21 cellular contexts compared by ENCODE assay signal in genomic region chr15:32642667-32643425, GRCh38. TPM values are rescaled to one million over a fixed set of nuclear protein-coding genes. Genes with fewer than 3 reads are reported as not detected.
DNase-seq lines count a peak whose midpoint lies in the region; ATAC-seq and TF ChIP-seq lines count a peak whose summit lies in the region.
"Had no signal": no experiment of that assay in that cellular context is flagged by ENCODE, and none has a peak within 500 bp of the region (broad histone marks: within the 10 kb centered on the region; RNA-seq: fewer than 3 reads in every experiment).

No MANE protein-coding gene starts in this region.

- H3K9ac ChIP-seq in HUES48 (ENCODE audit: low read depth, low read length): no peak overlapping the region

- H3K9me3 ChIP-seq in HUES48 (ENCODE audit: control insufficient read depth, insufficient read depth, low read length): no peaks in the 10 kb centered on the region
- H3K9me3 ChIP-seq in spleen: no peaks in the 10 kb centered on the region
- H3K9me3 ChIP-seq: esophagus squamous epithelium, heart left ventricle, ovary had no signal

- POLR2A ChIA-PET in WTC11 (lab: Charles Lee): interaction anchor here (0.7 kb wide), 1 partner anchor 676 kb away, joined by 4 read pairs; no protein-coding TSS in a partner anchor

- H3K27ac Mint-ChIP-seq in Calu3 (ENCODE audit: unreplicated experiment): no peak overlapping the region
- peak overlapping the region; percentile 91 for H3K27ac Mint-ChIP-seq in WTC11
- peak overlapping the region; percentile 11 for H3K27ac Mint-ChIP-seq in mesothelial cell of epicardium
- H3K27ac Mint-ChIP-seq: activated naive CD4-positive, alpha-beta T cell treated with anti-CD3 and anti-CD28 coated beads for 36 hours; dendritic cell treated with granulocyte-macrophage colony-stimulating factor and Interleukin-4, amounts not matched to agents 40 ng/mL and 50 ng/mL, for 4 days; T-helper 2 cell treated with Interferon-gamma antibody and Interleukin-4, amounts not matched to agents 5 μg/mL and 100 μg/mL, for 36 hours had no signal

- WGBS in spleen, 5 donors: 80 to 84% (median 82%) methylated on average over 5 of the region's 5 CpGs

- no peaks in the 10 kb centered on the region for H3K27me3 Mint-ChIP-seq in Calu3 (ENCODE audit: unreplicated experiment)
- no peaks in the 10 kb centered on the region for H3K27me3 Mint-ChIP-seq in WTC11 (ENCODE audit: low read depth)
- H3K27me3 Mint-ChIP-seq in mesothelial cell of epicardium (ENCODE audit: low read depth): no peaks in the 10 kb centered on the region

- no peak for TF ChIP-seq CTCF in Calu3 (IDR thresholded peaks at IDR 0.05; ENCODE audit: unreplicated experiment)
- TF ChIP-seq CTCF in WTC11 (IDR thresholded peaks at IDR 0.05): no peak
- no peak for TF ChIP-seq CTCF in mesothelial cell of epicardium (IDR thresholded peaks at IDR 0.05; ENCODE audit: unreplicated experiment)
- no peak for TF ChIP-seq CTCF in spleen (IDR thresholded peaks at IDR 0.05 in 8 of 11, conservative IDR thresholded peaks at IDR 0.05 in 3 of 11)

- no peak for TF ChIP-seq POLR2A in spleen (IDR thresholded peaks at IDR 0.05)

- ATAC-seq in WTC11 (no peak), HG03108 (IDR thresholded peaks at IDR 0.05; ENCODE audit: unreplicated experiment) (no peak)
- ATAC-seq: heart left ventricle had no signal

- H3K4me3 ChIP-seq in HUES48 (ENCODE audit: low read depth, low read length) (peak overlapping the region; percentile 2; the same call in 1 of the 2 replicates), spleen (no peak overlapping the region)
- H3K4me3 ChIP-seq: ovary had no signal

- H3K4me1 ChIP-seq in HUES48 (ENCODE audit: control insufficient read depth, insufficient read depth, low read length) (peaks cover 25% of the 10 kb centered on the region), spleen (no peaks in the 10 kb centered on the region)
- H3K4me1 ChIP-seq: heart left ventricle had no signal

- no peak for DNase-seq in Calu3
- no peak for DNase-seq in WTC11 (ENCODE audit: low spot score)
- no peak for DNase-seq in mesothelial cell of epicardium (ENCODE audit: low spot score in 2 of 2, unreplicated experiment in 2 of 2)
- DNase-seq in central memory CD4-positive, alpha-beta T cell: no peak
- no peak for DNase-seq in spleen
- DNase-seq: activated CD4-positive, alpha-beta T cell treated with anti-CD3 and anti-CD28 coated beads for 1 hour; activated CD8-positive, alpha-beta memory T cell treated with anti-CD3 and anti-CD28 coated beads, Interleukin-2, amount 50 U/mL, for 48 hours; activated naive CD4-positive, alpha-beta T cell treated with anti-CD3 and anti-CD28 coated beads for 36 hours; AML-193; esophagus squamous epithelium; heart left ventricle; kidney; midbrain; NCI-H2029; ovary; SIG-M5; stimulated activated CD4-positive, alpha-beta T cell treated with anti-CD3 and anti-CD28 coated beads, Interleukin-4, amount 100 ng/mL, for 1 hour had no signal

- intact Hi-C loops in Calu3 (cut with micrococcal nuclease; ENCODE audit: unreplicated experiment) (no loop called here), spleen (cut with DNase I; ENCODE audit: low total_unique reads) (no loop called here)

- H3K36me3 ChIP-seq in HUES48 (ENCODE audit: control insufficient read depth, insufficient read depth, low read length) (peaks cover 18% of the 10 kb centered on the region), spleen (peaks cover 0 to 27% (median 0%) of the 10 kb centered on the region in 6 donors)
- H3K36me3 ChIP-seq: esophagus squamous epithelium, ovary had no signal

- TSS peak; percentile 8 for BruUV-seq in Calu3 (replicated peaks; lab: Mats Ljungman, UMichigan)

- H3K4me3 Mint-ChIP-seq in Calu3 (ENCODE audit: low read depth, unreplicated experiment) (no peak overlapping the region), WTC11 (peak overlapping the region; percentile 89), mesothelial cell of epicardium (peak overlapping the region; percentile 27)
- H3K4me3 Mint-ChIP-seq: activated naive CD4-positive, alpha-beta T cell treated with anti-CD3 and anti-CD28 coated beads for 36 hours; dendritic cell treated with granulocyte-macrophage colony-stimulating factor and Interleukin-4, amounts not matched to agents 40 ng/mL and 50 ng/mL, for 4 days; T-helper 2 cell treated with Interferon-gamma antibody and Interleukin-4, amounts not matched to agents 5 μg/mL and 100 μg/mL, for 36 hours had no signal

- H3K4me1 Mint-ChIP-seq in Calu3 (ENCODE audit: low read depth, unreplicated experiment) (no peaks in the 10 kb centered on the region), WTC11 (peaks cover 40% of the 10 kb centered on the region), mesothelial cell of epicardium (peaks cover 45% of the 10 kb centered on the region)

- H3K27ac ChIP-seq in HUES48 (ENCODE audit: low read depth, low read length): peak overlapping the region; percentile 59
- no peak overlapping the region for H3K27ac ChIP-seq in spleen
- H3K27ac ChIP-seq: esophagus squamous epithelium, heart left ventricle, ovary had no signal

- CTCF ChIA-PET in Calu3 (lab: Charles Lee) (no interaction called here), WTC11 (lab: Charles Lee) (interaction anchor here (0.6 to 1.3 kb wide), 3 partner anchors 8 to 962 kb away, joined by 3 to 7 read pairs (median 5); no protein-coding TSS in a partner anchor)

- H3K27me3 ChIP-seq in HUES48 (ENCODE audit: control insufficient read depth, insufficient read depth, low read length) (no peaks in the 10 kb centered on the region), spleen (replicated peaks in 1 of 7) (peaks cover 0 to 13% (median 0%) of the 10 kb centered on the region in 7 donors)
- H3K27me3 ChIP-seq: ovary had no signal

- peaks cover 4% of the 10 kb centered on the region for H3K36me3 Mint-ChIP-seq in Calu3 (ENCODE audit: insufficient read depth, unreplicated experiment)
- peaks cover 12% of the 10 kb centered on the region; the same call in 1 of the 2 replicates for H3K36me3 Mint-ChIP-seq in WTC11
- no peaks in the 10 kb centered on the region for H3K36me3 Mint-ChIP-seq in mesothelial cell of epicardium

- no peaks in the 10 kb centered on the region for H3K9me3 Mint-ChIP-seq in Calu3 (ENCODE audit: low read depth, unreplicated experiment)
- no peaks in the 10 kb centered on the region for H3K9me3 Mint-ChIP-seq in WTC11
- no peaks in the 10 kb centered on the region for H3K9me3 Mint-ChIP-seq in mesothelial cell of epicardium
- H3K9me3 Mint-ChIP-seq: activated naive CD4-positive, alpha-beta T cell treated with anti-CD3 and anti-CD28 coated beads for 36 hours; dendritic cell treated with granulocyte-macrophage colony-stimulating factor and Interleukin-4, amounts not matched to agents 40 ng/mL and 50 ng/mL, for 4 days; T-helper 2 cell treated with Interferon-gamma antibody and Interleukin-4, amounts not matched to agents 5 μg/mL and 100 μg/mL, for 36 hours had no signal

TF ChIP-seq in WTC11, 78 proteins besides CTCF, POLR2A, EP300 and RAD21:
- no peak for TF ChIP-seq ZMAT4 (CRISPR knock-in tag; IDR thresholded peaks at IDR 0.05)
- no peak for TF ChIP-seq NR1H2 (CRISPR knock-in tag; IDR thresholded peaks at IDR 0.05)
- TF ChIP-seq JAZF1 (CRISPR knock-in tag; IDR thresholded peaks at IDR 0.05): no peak
- TF ChIP-seq PREB (CRISPR knock-in tag; IDR thresholded peaks at IDR 0.05; ENCODE audit: borderline replicate concordance): no peak
- no peak for TF ChIP-seq NFE2L1 (CRISPR knock-in tag; IDR thresholded peaks at IDR 0.05)
- TF ChIP-seq CREB1 (CRISPR knock-in tag; IDR thresholded peaks at IDR 0.05): no peak
- no peak for TF ChIP-seq ZNF263 (CRISPR knock-in tag; IDR thresholded peaks at IDR 0.05; ENCODE audit: low read depth)

RNA-seq across cellular contexts. Expression of gene SCG5, which starts 1.3 kb away (rescaled TPM):
- total RNA-seq in Calu3 (2022): 1.9 TPM in 1 of 2 replicates, not detected in the other
- 14.2 to 28.7 TPM (median 27.2 TPM) in 3 replicates for total RNA-seq in WTC11 (2021)
- total RNA-seq in mesothelial cell of epicardium: 53.7 to 55.4 TPM (median 54.2 TPM) in 3 replicates
- 1 to 10 TPM in 1 of 7 donors, under 1 TPM in 1, not detected in 5; 0.54 to 1.2 TPM for total RNA-seq in spleen
- 1 to 10 TPM in 2 of 3 donors, under 1 TPM in 1; 0.74 to 2.4 (median 1.2) TPM for polyA plus RNA-seq in spleen

RNA-seq across cellular contexts. Expression of gene ARHGAP11A, which starts 27.5 kb away (rescaled TPM):
- 28.7 and 32.8 TPM in 2 replicates for total RNA-seq in Calu3 (2022)
- 76.8 to 93.0 TPM (median 81.5 TPM) in 3 replicates for total RNA-seq in WTC11 (2021)
- 22.2 to 28.1 TPM (median 24.4 TPM) in 3 replicates for total RNA-seq in mesothelial cell of epicardium
- total RNA-seq in spleen: 1 to 10 TPM; 3.6 to 9.5 (median 7.3) TPM
- polyA plus RNA-seq in spleen: 1 to 10 TPM; 1.1 to 2.9 (median 1.9) TPM

RNA-seq across cellular contexts. Expression of gene GOLGA8N, which starts 49.6 kb away (rescaled TPM):
- total RNA-seq in Calu3 (2022) (0.45 and 0.51 TPM in 2 replicates), WTC11 (2021) (1.1 to 1.8 TPM (median 1.6 TPM) in 3 replicates), mesothelial cell of epicardium (9.9 to 15.4 TPM (median 12.2 TPM) in 3 replicates), spleen (10 to 100 TPM; 10.3 to 25.8 (median 14.0) TPM)
- polyA plus RNA-seq in spleen: 10 to 100 TPM in 1 of 3 donors, 1 to 10 TPM in 2; 3.7 to 13.4 (median 6.8) TPM
